In genomic region chr6:10412165-10412947, GRCh38 we compare ENCODE assay signal across 8 cellular contexts. TPM values are rescaled to one million over a fixed set of nuclear protein-coding genes. Genes with fewer than 3 reads are reported as not detected.
DNase-seq lines count a peak whose midpoint lies in the region; ATAC-seq, FAIRE-seq and TF ChIP-seq lines count a peak whose summit lies in the region.

No MANE protein-coding gene starts in this region.

- POLR2A ChIA-PET in A549 (lab: Yijun Ruan, JAX) = interaction anchor here (0.6 to 3.8 kb wide), 8 partner anchors 7 to 1701 kb away, joined by 3 to 38 read pairs (median 4); no protein-coding TSS in a partner anchor
- POLR2A ChIA-PET in activated CD4-positive, alpha-beta memory T cell treated with anti-CD3 and anti-CD28 coated beads, Interleukin-2, amount 10 ng/mL, durations not matched to agents 7 days and 5 days (lab: Charles Lee) = interaction anchor here (2.4 kb wide), 1 partner anchor 13 kb away, joined by 6 read pairs; no protein-coding TSS in a partner anchor

- H3K79me2 ChIP-seq in fibroblast of lung (ENCODE audit: control insufficient read depth, insufficient read depth, low read length) = no peaks in the 10 kb centered on the region

- peaks cover 3% of the 10 kb centered on the region for H3K9me3 Mint-ChIP-seq in activated CD4-positive, alpha-beta memory T cell treated with anti-CD3 and anti-CD28 coated beads, Interleukin-2, amount 10 ng/mL, durations not matched to agents 7 days and 5 days

- CTCF ChIA-PET in A549 (lab: Yijun Ruan, JAX) = interaction anchor here (1.2 to 4.4 kb wide), 5 partner anchors 10 to 1429 kb away, joined by 4 to 32 read pairs (median 25); no protein-coding TSS in a partner anchor
- CTCF ChIA-PET in activated CD4-positive, alpha-beta memory T cell treated with anti-CD3 and anti-CD28 coated beads, Interleukin-2, amount 10 ng/mL, durations not matched to agents 7 days and 5 days (lab: Charles Lee) = interaction anchor here (1.3 kb wide), 1 partner anchor 11 kb away, joined by 6 read pairs; no protein-coding TSS in a partner anchor

- H3K4me1 Mint-ChIP-seq in activated CD4-positive, alpha-beta memory T cell treated with anti-CD3 and anti-CD28 coated beads, Interleukin-2, amount 10 ng/mL, durations not matched to agents 7 days and 5 days = peaks cover 40% of the 10 kb centered on the region

- TF ChIP-seq EP300 in A549 (IDR thresholded peaks at IDR 0.05) = peak in 1 of 2 experiments; percentile 22; a peak in 1 of 5 replicates

- peak overlapping the region; percentile 85 for H3K4me3 Mint-ChIP-seq in activated CD4-positive, alpha-beta memory T cell treated with anti-CD3 and anti-CD28 coated beads, Interleukin-2, amount 10 ng/mL, durations not matched to agents 7 days and 5 days

- DNase-seq in A549 (ENCODE audit: low read depth in 1 of 2, low spot score in 1 of 2) = peak; percentile 56 to 92
- DNase-seq in GM10266 (ENCODE audit: extremely low spot score) = peak; percentile 80
- DNase-seq in NCI-H146 treated with DMSO at 0.1 percent for 48 hours (lab: John Stamatoyannopoulos, UW; ENCODE audit: unreplicated experiment) = peak; percentile 88
- peak; percentile 47 for DNase-seq in activated CD4-positive, alpha-beta memory T cell treated with anti-CD3 and anti-CD28 coated beads, Interleukin-2, amount 10 ng/mL, durations not matched to agents 7 days and 5 days
- DNase-seq in fibroblast of lung (ENCODE audit: low read depth in 2 of 2) = peak; percentile 27 to 44
- DNase-seq in HPDE6-E6E7 (ENCODE audit: extremely low spot score) = no peak

- no peak overlapping the region for H3K9ac ChIP-seq in fibroblast of lung (ENCODE audit: insufficient read depth, low read length)

- H2AFZ ChIP-seq in fibroblast of lung (ENCODE audit: low read length) (peak overlapping the region; percentile 48), neuron (ENCODE audit: low read depth, low read length) (peak overlapping the region; percentile 75)

- no peak; a peak in 1 of 5 replicates for TF ChIP-seq RAD21 in A549 (conservative IDR thresholded peaks at IDR 0.05 in 1 of 2, IDR thresholded peaks at IDR 0.05 in 1 of 2)

- no peak for TF ChIP-seq CTCF in A549 (IDR thresholded peaks at IDR 0.05)
- TF ChIP-seq CTCF in GM10266 (IDR thresholded peaks at IDR 0.05; ENCODE audit: control insufficient read depth, insufficient read depth, low read depth, missing control alignments) = no peak
- TF ChIP-seq CTCF in fibroblast of lung (conservative IDR thresholded peaks at IDR 0.05 in 1 of 2, IDR thresholded peaks at IDR 0.05 in 1 of 2; ENCODE audit: low read depth in 1 of 2, low read length in 2 of 2) = no peak

- H3K36me3 ChIP-seq in fibroblast of lung (ENCODE audit: control insufficient read depth, insufficient read depth, low read length) (no peaks in the 10 kb centered on the region), neuron (ENCODE audit: insufficient read depth, low read length) (no peaks in the 10 kb centered on the region)

- peaks cover 90% of the 10 kb centered on the region for H3K27me3 Mint-ChIP-seq in activated CD4-positive, alpha-beta memory T cell treated with anti-CD3 and anti-CD28 coated beads, Interleukin-2, amount 10 ng/mL, durations not matched to agents 7 days and 5 days

- no peaks in the 10 kb centered on the region for H3K9me3 ChIP-seq in A549
- no peaks in the 10 kb centered on the region for H3K9me3 ChIP-seq in fibroblast of lung (ENCODE audit: control insufficient read depth, insufficient read depth, low read depth, low read length)
- peaks cover 7% of the 10 kb centered on the region for H3K9me3 ChIP-seq in neuron (ENCODE audit: low read length)

- ATAC-seq in A549 (peak; percentile 46 to 66), HG02623 (IDR thresholded peaks at IDR 0.05; ENCODE audit: unreplicated experiment) (peak; percentile 54)

- H3K27me3 ChIP-seq in fibroblast of lung (ENCODE audit: control insufficient read depth, insufficient read depth, low read length) (peaks cover 74% of the 10 kb centered on the region), neuron (ENCODE audit: insufficient read depth, low read length) (peaks cover 90% of the 10 kb centered on the region)

- H3K4me2 ChIP-seq in A549 (peak overlapping the region; percentile 88), fibroblast of lung (ENCODE audit: extremely low read depth, insufficient read depth, low read length) (peak overlapping the region; percentile 92)

- TF ChIP-seq POLR2A in A549 (IDR thresholded peaks at IDR 0.05; ENCODE audit: low read length) = peak; percentile 56

- H4K20me1 ChIP-seq in fibroblast of lung (ENCODE audit: control insufficient read depth, extremely low read depth, insufficient read depth, low read length) = no peaks in the 10 kb centered on the region

- H3K4me1 ChIP-seq in A549 = peaks cover 10% of the 10 kb centered on the region; the same call in 2 of the 3 replicates
- H3K4me1 ChIP-seq in fibroblast of lung (ENCODE audit: control insufficient read depth, extremely low read depth, insufficient read depth, low read length) = no peaks in the 10 kb centered on the region
- H3K4me1 ChIP-seq in neuron (ENCODE audit: insufficient read depth, low read length) = peaks cover 28% of the 10 kb centered on the region

- H3K27ac Mint-ChIP-seq in activated CD4-positive, alpha-beta memory T cell treated with anti-CD3 and anti-CD28 coated beads, Interleukin-2, amount 10 ng/mL, durations not matched to agents 7 days and 5 days = peak overlapping the region; percentile 1

- peaks cover 38% of the 10 kb centered on the region for H3K36me3 Mint-ChIP-seq in activated CD4-positive, alpha-beta memory T cell treated with anti-CD3 and anti-CD28 coated beads, Interleukin-2, amount 10 ng/mL, durations not matched to agents 7 days and 5 days (ENCODE audit: low read depth)

- H3K4me3 ChIP-seq in A549 = peak overlapping the region; percentile 52
- peak overlapping the region; percentile 69 to 80 (median 73) for H3K4me3 ChIP-seq in fibroblast of lung (replicated peaks in 1 of 4; ENCODE audit: control extremely low read depth in 1 of 4, insufficient read depth in 1 of 4, low read depth in 3 of 4, low read length in 4 of 4)
- H3K4me3 ChIP-seq in neuron (ENCODE audit: low read length) = peak overlapping the region; percentile 45

- H3K27ac ChIP-seq in A549 (peak overlapping the region; percentile 96 to 98), fibroblast of lung (ENCODE audit: insufficient read depth, low read length) (no peak overlapping the region)

- under 1% methylated on average over 38 of the region's 75 CpGs for WGBS in A549 (ENCODE audit: missing lambda C conversion rate)

- FAIRE-seq in A549 (lab: Jason Lieb, UNC) = no peak

TF ChIP-seq in A549, 52 proteins besides CTCF, POLR2A, EP300 and RAD21:
- TF ChIP-seq JUN (IDR thresholded peaks at IDR 0.05) = peak; percentile 51 to 78; a peak in 4 of 5 replicates
- no peak for TF ChIP-seq FOSL2 (IDR thresholded peaks at IDR 0.05)
- no peak for TF ChIP-seq FOSL2 (CRISPR knock-in tag; IDR thresholded peaks at IDR 0.05)
- peak; percentile 91; the same call in 1 of the 2 replicates for TF ChIP-seq MAZ (IDR thresholded peaks at IDR 0.05; ENCODE audit: borderline replicate concordance, low read depth, low read length)
- 0 out of 2 replicates have a peak, but pooled peaks have one; percentile 31 for TF ChIP-seq PHF8 (IDR thresholded peaks at IDR 0.05; ENCODE audit: borderline replicate concordance, low read depth)
- TF ChIP-seq BCL3 (IDR thresholded peaks at IDR 0.05) = 0 out of 3 replicates have a peak, but pooled peaks have one; percentile 16
- peak; percentile 30; the same call in 1 of the 2 replicates for TF ChIP-seq GATA3 (IDR thresholded peaks at IDR 0.05; ENCODE audit: borderline replicate concordance)
- 0 out of 2 replicates have a peak, but pooled peaks have one; percentile 30 for TF ChIP-seq MAX (IDR thresholded peaks at IDR 0.05)
- TF ChIP-seq CEBPB (IDR thresholded peaks at IDR 0.05) = no peak

RNA-seq across cellular contexts. Expression of gene TFAP2A, which starts 2.5 kb away (rescaled TPM):
- polyA plus RNA-seq in A549 (2011; rRNA removed) = 10.8 and 13.1 TPM in 2 replicates
- polyA plus RNA-seq in A549 (2012; cell fraction: cytosol; rRNA removed) = 17.4 and 22.2 TPM in 2 replicates
- polyA plus RNA-seq in A549 (2012; cell fraction: nucleus; rRNA removed) = 21.1 and 32.8 TPM in 2 replicates
- polyA plus RNA-seq in A549 (2017; fragmentation: RNase III; extraction: RNeasy Plus Mini Kit Qiagen cat#74134 plus additional on column Dnase treatment) = 26.0 to 31.4 TPM (median 26.9 TPM) in 3 replicates
- 8.5 and 10.3 TPM in 2 replicates for polyA minus RNA-seq in A549 (2011; rRNA and poly(A)+ RNA removed)
- under 1 TPM in 1 of 2 experiments, not detected in 1; 0.20 TPM for total RNA-seq in activated CD4-positive, alpha-beta memory T cell treated with anti-CD3 and anti-CD28 coated beads, Interleukin-2, amount 10 ng/mL, durations not matched to agents 7 days and 5 days
- not detected in 2 replicates for total RNA-seq in fibroblast of lung
- 0.03 and 0.05 TPM in 2 replicates for polyA plus RNA-seq in fibroblast of lung
- 0.10 and 0.29 TPM in 2 replicates for polyA plus RNA-seq in fibroblast of lung (2012)
- polyA minus RNA-seq in fibroblast of lung (ENCODE audit: low replicate concordance) = not detected in 2 replicates
